Comparison of ENCODE assay signal across 1 cellular context in the genomic region with DNA sequence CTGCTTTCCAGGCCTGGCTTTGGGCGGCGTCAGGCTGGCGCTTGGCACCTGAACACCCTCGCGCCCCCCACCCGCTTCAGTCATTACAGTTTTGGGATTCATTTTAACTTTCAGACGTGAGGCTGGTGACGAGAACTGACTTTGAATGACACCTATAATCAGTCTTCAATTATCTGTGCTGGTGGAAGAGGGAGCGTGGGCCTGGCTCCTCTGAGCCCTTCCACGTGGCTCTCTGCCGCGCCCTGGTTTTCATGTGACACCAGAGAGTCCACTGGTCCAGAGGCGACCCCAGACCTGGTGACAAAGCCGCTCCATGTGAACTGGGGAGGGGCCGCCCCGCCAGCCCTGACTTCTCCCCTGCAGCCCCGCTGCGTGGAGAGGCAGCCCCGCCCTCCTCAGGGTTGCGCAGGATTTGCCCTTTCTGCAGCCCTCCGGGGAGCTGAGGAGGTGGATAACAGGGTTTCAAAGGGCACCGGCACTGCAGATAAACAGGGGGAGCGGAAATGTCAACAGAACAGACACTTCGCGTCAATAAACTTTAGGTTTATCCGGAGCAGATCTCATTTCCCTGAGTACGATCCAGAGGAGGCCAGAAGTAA.
TF ChIP-seq lines count a peak whose summit lies in the region.

No MANE protein-coding gene starts in this region.

TF ChIP-seq in HepG2, 621 proteins besides CTCF, POLR2A, EP300 and RAD21 (continued from another document and continues in another):
- TF ChIP-seq ZNF687 (CRISPR knock-in tag; IDR thresholded peaks at IDR 0.05): peak; percentile 54
- TF ChIP-seq ZNF776 (CRISPR knock-in tag; IDR thresholded peaks at IDR 0.05): no peak
- TF ChIP-seq MLX (CRISPR knock-in tag; IDR thresholded peaks at IDR 0.05): no peak
- no peak for TF ChIP-seq SP140L (CRISPR knock-in tag; IDR thresholded peaks at IDR 0.05; ENCODE audit: borderline replicate concordance)
- no peak for TF ChIP-seq ZFAT (CRISPR knock-in tag; conservative IDR thresholded peaks at IDR 0.05)
- TF ChIP-seq, protein P1, sequence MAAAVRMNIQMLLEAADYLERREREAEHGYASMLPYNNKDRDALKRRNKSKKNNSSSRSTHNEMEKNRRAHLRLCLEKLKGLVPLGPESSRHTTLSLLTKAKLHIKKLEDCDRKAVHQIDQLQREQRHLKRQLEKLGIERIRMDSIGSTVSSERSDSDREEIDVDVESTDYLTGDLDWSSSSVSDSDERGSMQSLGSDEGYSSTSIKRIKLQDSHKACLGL (CRISPR knock-in tag; IDR thresholded peaks at IDR 0.05): no peak
- TF ChIP-seq ONECUT2 (CRISPR knock-in tag; IDR thresholded peaks at IDR 0.05): no peak
- no peak for TF ChIP-seq GMEB1 (CRISPR knock-in tag; IDR thresholded peaks at IDR 0.05; ENCODE audit: borderline replicate concordance)
- TF ChIP-seq STAT6 (CRISPR knock-in tag; IDR thresholded peaks at IDR 0.05; ENCODE audit: borderline replicate concordance): no peak
- no peak for TF ChIP-seq JUND (CRISPR knock-in tag; IDR thresholded peaks at IDR 0.05)
- no peak for TF ChIP-seq JUNB (CRISPR knock-in tag; IDR thresholded peaks at IDR 0.05; ENCODE audit: borderline replicate concordance)
- TF ChIP-seq ZNF232 (CRISPR knock-in tag; IDR thresholded peaks at IDR 0.05; ENCODE audit: borderline replicate concordance): 0 out of 2 replicates have a peak, but pooled peaks have one; percentile 27
- no peak for TF ChIP-seq ZNF780A (CRISPR knock-in tag; IDR thresholded peaks at IDR 0.05)
- no peak for TF ChIP-seq PAWR (CRISPR knock-in tag; IDR thresholded peaks at IDR 0.05; ENCODE audit: borderline replicate concordance)
- TF ChIP-seq BRD4 (CRISPR knock-in tag; IDR thresholded peaks at IDR 0.05): no peak
- no peak for TF ChIP-seq ZNF143 (CRISPR knock-in tag; IDR thresholded peaks at IDR 0.05)
- no peak for TF ChIP-seq ZNF124 (CRISPR knock-in tag; IDR thresholded peaks at IDR 0.05)
- no peak for TF ChIP-seq AHR (CRISPR knock-in tag; IDR thresholded peaks at IDR 0.05)
- TF ChIP-seq SALL2 (CRISPR knock-in tag; IDR thresholded peaks at IDR 0.05): no peak
- TF ChIP-seq ZBTB26 (CRISPR knock-in tag; IDR thresholded peaks at IDR 0.05; ENCODE audit: borderline replicate concordance): no peak
- no peak for TF ChIP-seq RORA (CRISPR knock-in tag; IDR thresholded peaks at IDR 0.05)
- no peak for TF ChIP-seq ZNF550 (CRISPR knock-in tag; IDR thresholded peaks at IDR 0.05; ENCODE audit: borderline replicate concordance)
- TF ChIP-seq DR1 (CRISPR knock-in tag; IDR thresholded peaks at IDR 0.05): no peak
- no peak for TF ChIP-seq CREB1 (IDR thresholded peaks at IDR 0.05)
- peak; percentile 27; the same call in 1 of the 2 replicates for TF ChIP-seq CREB1 (CRISPR knock-in tag; IDR thresholded peaks at IDR 0.05)
- TF ChIP-seq ZNF75D (CRISPR knock-in tag; IDR thresholded peaks at IDR 0.05; ENCODE audit: borderline replicate concordance): no peak
- TF ChIP-seq, protein P2, sequence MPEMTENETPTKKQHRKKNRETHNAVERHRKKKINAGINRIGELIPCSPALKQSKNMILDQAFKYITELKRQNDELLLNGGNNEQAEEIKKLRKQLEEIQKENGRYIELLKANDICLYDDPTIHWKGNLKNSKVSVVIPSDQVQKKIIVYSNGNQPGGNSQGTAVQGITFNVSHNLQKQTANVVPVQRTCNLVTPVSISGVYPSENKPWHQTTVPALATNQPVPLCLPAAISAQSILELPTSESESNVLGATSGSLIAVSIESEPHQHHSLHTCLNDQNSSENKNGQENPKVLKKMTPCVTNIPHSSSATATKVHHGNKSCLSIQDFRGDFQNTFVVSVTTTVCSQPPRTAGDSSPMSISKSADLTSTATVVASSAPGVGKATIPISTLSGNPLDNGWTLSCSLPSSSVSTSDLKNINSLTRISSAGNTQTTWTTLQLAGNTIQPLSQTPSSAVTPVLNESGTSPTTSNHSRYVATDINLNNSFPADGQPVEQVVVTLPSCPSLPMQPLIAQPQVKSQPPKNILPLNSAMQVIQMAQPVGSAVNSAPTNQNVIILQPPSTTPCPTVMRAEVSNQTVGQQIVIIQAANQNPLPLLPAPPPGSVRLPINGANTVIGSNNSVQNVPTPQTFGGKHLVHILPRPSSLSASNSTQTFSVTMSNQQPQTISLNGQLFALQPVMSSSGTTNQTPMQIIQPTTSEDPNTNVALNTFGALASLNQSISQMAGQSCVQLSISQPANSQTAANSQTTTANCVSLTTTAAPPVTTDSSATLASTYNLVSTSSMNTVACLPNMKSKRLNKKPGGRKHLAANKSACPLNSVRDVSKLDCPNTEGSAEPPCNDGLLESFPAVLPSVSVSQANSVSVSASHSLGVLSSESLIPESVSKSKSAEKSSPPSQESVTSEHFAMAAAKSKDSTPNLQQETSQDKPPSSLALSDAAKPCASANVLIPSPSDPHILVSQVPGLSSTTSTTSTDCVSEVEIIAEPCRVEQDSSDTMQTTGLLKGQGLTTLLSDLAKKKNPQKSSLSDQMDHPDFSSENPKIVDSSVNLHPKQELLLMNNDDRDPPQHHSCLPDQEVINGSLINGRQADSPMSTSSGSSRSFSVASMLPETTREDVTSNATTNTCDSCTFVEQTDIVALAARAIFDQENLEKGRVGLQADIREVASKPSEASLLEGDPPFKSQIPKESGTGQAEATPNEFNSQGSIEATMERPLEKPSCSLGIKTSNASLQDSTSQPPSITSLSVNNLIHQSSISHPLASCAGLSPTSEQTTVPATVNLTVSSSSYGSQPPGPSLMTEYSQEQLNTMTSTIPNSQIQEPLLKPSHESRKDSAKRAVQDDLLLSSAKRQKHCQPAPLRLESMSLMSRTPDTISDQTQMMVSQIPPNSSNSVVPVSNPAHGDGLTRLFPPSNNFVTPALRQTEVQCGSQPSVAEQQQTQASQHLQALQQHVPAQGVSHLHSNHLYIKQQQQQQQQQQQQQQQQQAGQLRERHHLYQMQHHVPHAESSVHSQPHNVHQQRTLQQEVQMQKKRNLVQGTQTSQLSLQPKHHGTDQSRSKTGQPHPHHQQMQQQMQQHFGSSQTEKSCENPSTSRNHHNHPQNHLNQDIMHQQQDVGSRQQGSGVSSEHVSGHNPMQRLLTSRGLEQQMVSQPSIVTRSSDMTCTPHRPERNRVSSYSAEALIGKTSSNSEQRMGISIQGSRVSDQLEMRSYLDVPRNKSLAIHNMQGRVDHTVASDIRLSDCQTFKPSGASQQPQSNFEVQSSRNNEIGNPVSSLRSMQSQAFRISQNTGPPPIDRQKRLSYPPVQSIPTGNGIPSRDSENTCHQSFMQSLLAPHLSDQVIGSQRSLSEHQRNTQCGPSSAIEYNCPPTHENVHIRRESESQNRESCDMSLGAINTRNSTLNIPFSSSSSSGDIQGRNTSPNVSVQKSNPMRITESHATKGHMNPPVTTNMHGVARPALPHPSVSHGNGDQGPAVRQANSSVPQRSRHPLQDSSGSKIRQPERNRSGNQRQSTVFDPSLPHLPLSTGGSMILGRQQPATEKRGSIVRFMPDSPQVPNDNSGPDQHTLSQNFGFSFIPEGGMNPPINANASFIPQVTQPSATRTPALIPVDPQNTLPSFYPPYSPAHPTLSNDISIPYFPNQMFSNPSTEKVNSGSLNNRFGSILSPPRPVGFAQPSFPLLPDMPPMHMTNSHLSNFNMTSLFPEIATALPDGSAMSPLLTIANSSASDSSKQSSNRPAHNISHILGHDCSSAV (CRISPR knock-in tag; IDR thresholded peaks at IDR 0.05; ENCODE audit: borderline replicate concordance): no peak
- no peak for TF ChIP-seq ZBTB42 (CRISPR knock-in tag; IDR thresholded peaks at IDR 0.05)
- no peak for TF ChIP-seq RFX1 (IDR thresholded peaks at IDR 0.05)
- no peak for TF ChIP-seq NRL (CRISPR knock-in tag; IDR thresholded peaks at IDR 0.05; ENCODE audit: borderline replicate concordance)
- no peak for TF ChIP-seq ZNF468 (CRISPR knock-in tag; IDR thresholded peaks at IDR 0.05)
- TF ChIP-seq NFKBIZ (CRISPR knock-in tag; IDR thresholded peaks at IDR 0.05): no peak
- no peak for TF ChIP-seq KLF9 (CRISPR knock-in tag; IDR thresholded peaks at IDR 0.05; ENCODE audit: low read depth)
- 0 out of 2 replicates have a peak, but pooled peaks have one; percentile 28 for TF ChIP-seq ELF3 (CRISPR knock-in tag; IDR thresholded peaks at IDR 0.05)
- no peak for TF ChIP-seq JARID2 (CRISPR knock-in tag; IDR thresholded peaks at IDR 0.05; ENCODE audit: insufficient replicate concordance)
- TF ChIP-seq, protein P3, sequence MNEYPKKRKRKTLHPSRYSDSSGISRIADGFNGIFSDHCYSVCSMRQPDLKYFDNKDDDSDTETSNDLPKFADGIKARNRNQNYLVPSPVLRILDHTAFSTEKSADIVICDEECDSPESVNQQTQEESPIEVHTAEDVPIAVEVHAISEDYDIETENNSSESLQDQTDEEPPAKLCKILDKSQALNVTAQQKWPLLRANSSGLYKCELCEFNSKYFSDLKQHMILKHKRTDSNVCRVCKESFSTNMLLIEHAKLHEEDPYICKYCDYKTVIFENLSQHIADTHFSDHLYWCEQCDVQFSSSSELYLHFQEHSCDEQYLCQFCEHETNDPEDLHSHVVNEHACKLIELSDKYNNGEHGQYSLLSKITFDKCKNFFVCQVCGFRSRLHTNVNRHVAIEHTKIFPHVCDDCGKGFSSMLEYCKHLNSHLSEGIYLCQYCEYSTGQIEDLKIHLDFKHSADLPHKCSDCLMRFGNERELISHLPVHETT (CRISPR knock-in tag; conservative IDR thresholded peaks at IDR 0.05): no peak
- TF ChIP-seq ZFP41 (CRISPR knock-in tag; IDR thresholded peaks at IDR 0.05; ENCODE audit: borderline replicate concordance): no peak
- TF ChIP-seq ZFP36L2 (CRISPR knock-in tag; IDR thresholded peaks at IDR 0.05): no peak
